27 cellular contexts compared by ENCODE assay signal in the genomic region with DNA sequence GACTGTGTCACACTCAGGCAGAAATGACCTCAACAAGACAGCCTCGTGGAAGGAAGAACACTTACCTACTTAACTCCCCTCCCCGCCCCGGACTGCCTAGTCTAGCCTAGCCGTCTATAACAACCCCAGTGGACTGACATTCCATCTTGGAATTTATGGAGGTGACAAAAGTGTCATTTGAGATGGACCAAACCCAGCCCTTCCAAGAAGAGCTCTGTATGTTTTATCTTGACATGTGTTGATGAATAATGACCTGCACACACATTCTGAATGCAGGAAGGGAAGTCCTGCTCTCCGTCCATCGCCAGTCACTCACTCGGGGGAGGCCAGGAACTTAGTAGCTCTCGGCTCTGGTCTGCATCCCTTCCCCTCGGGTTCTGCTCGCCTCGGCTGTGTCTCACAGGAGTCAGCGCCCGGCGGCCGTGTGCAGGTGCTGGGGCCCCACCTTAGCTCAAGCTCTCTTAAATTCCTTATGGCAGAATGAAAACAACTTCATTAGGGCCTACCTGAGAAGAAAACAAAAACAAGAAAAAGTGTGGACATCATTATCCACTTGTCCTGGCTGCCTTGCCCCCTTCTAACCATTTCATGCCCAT.
"Had no signal": no experiment of that assay in that cellular context is flagged by ENCODE, and none has a peak within 500 bp of the region (broad histone marks: within the 10 kb centered on the region; RNA-seq: fewer than 3 reads in every experiment).

No MANE protein-coding gene starts in this region.

- DNase-seq: colonic mucosa; effector CD8-positive, alpha-beta T cell; endodermal cell; foreskin melanocyte; glutamatergic neuron; heart right ventricle; hippocampal formation; kidney glomerular epithelial cell; left colon; mesenchymal stem cell; naive thymus-derived CD8-positive, alpha-beta T cell; psoas muscle; right cardiac atrium; sigmoid colon; stimulated activated CD4-positive, alpha-beta T cell treated with anti-CD3 and anti-CD28 coated beads, Interleukin-15, amount 100 ng/mL, for 24 hours; stimulated activated CD4-positive, alpha-beta T cell treated with anti-CD3 and anti-CD28 coated beads, Interleukin-2, amount 100 ng/mL, for 48 hours; stimulated activated naive CD4-positive, alpha-beta T cell; stimulated activated naive CD8-positive, alpha-beta T cell treated with anti-CD3 and anti-CD28 coated beads, Interleukin-15, amount 100 ng/mL, for 72 hours; transverse colon had no signal

- H3K27me3 Mint-ChIP-seq: central memory CD8-positive, alpha-beta T cell; dendritic cell treated with granulocyte-macrophage colony-stimulating factor and Interleukin-4, amounts not matched to agents 40 ng/mL and 50 ng/mL, for 4 days; naive thymus-derived CD8-positive, alpha-beta T cell; stimulated activated naive CD8-positive, alpha-beta T cell treated with anti-CD3 and anti-CD28 coated beads, Interleukin-15, amount 100 ng/mL, for 72 hours had no signal

- H3K27ac Mint-ChIP-seq: dendritic cell treated with granulocyte-macrophage colony-stimulating factor and Interleukin-4, amounts not matched to agents 40 ng/mL and 50 ng/mL, for 4 days; endodermal cell; naive thymus-derived CD8-positive, alpha-beta T cell; stimulated activated naive CD8-positive, alpha-beta T cell treated with anti-CD3 and anti-CD28 coated beads, Interleukin-15, amount 100 ng/mL, for 72 hours had no signal

- H3K9me3 Mint-ChIP-seq: central memory CD8-positive, alpha-beta T cell; dendritic cell treated with granulocyte-macrophage colony-stimulating factor and Interleukin-4, amounts not matched to agents 40 ng/mL and 50 ng/mL, for 4 days; endodermal cell; naive thymus-derived CD8-positive, alpha-beta T cell; neural crest cell; stimulated activated naive CD8-positive, alpha-beta T cell treated with anti-CD3 and anti-CD28 coated beads, Interleukin-15, amount 100 ng/mL, for 72 hours had no signal

- H3K36me3 ChIP-seq: colonic mucosa, neutrophil had no signal

- H3K27me3 ChIP-seq: colonic mucosa, esophagus muscularis mucosa, heart right ventricle, neutrophil, sigmoid colon, suprapubic skin, transverse colon had no signal

- H3K4me3 ChIP-seq: colonic mucosa, esophagus muscularis mucosa, heart right ventricle, psoas muscle, sigmoid colon, suprapubic skin, transverse colon had no signal

- H3K4me1 Mint-ChIP-seq: central memory CD8-positive, alpha-beta T cell; endodermal cell; naive thymus-derived CD8-positive, alpha-beta T cell; stimulated activated naive CD8-positive, alpha-beta T cell treated with anti-CD3 and anti-CD28 coated beads, Interleukin-15, amount 100 ng/mL, for 72 hours had no signal

- H3K27ac ChIP-seq: colonic mucosa, heart right ventricle, neutrophil, psoas muscle, sigmoid colon, suprapubic skin, transverse colon had no signal

- H3K4me1 ChIP-seq: colonic mucosa, heart right ventricle, psoas muscle, transverse colon had no signal

- H3K9me3 ChIP-seq: colonic mucosa, esophagus muscularis mucosa, heart right ventricle, neutrophil, psoas muscle, sigmoid colon, suprapubic skin, transverse colon had no signal

- H3K4me3 Mint-ChIP-seq: central memory CD8-positive, alpha-beta T cell; dendritic cell treated with granulocyte-macrophage colony-stimulating factor and Interleukin-4, amounts not matched to agents 40 ng/mL and 50 ng/mL, for 4 days; endodermal cell; naive thymus-derived CD8-positive, alpha-beta T cell; neural crest cell; stimulated activated naive CD8-positive, alpha-beta T cell treated with anti-CD3 and anti-CD28 coated beads, Interleukin-15, amount 100 ng/mL, for 72 hours had no signal

- FAIRE-seq: endothelial cell of umbilical vein, islet of Langerhans had no signal

- ATAC-seq: heart right ventricle; left colon; naive thymus-derived CD8-positive, alpha-beta T cell; psoas muscle; right cardiac atrium; stimulated activated naive CD8-positive, alpha-beta T cell treated with anti-CD3 and anti-CD28 coated beads, Interleukin-15, amount 100 ng/mL, for 72 hours had no signal

- H3K36me3 Mint-ChIP-seq: naive thymus-derived CD8-positive, alpha-beta T cell had no signal
